1 cellular context compared by ENCODE assay signal in the genomic region with DNA sequence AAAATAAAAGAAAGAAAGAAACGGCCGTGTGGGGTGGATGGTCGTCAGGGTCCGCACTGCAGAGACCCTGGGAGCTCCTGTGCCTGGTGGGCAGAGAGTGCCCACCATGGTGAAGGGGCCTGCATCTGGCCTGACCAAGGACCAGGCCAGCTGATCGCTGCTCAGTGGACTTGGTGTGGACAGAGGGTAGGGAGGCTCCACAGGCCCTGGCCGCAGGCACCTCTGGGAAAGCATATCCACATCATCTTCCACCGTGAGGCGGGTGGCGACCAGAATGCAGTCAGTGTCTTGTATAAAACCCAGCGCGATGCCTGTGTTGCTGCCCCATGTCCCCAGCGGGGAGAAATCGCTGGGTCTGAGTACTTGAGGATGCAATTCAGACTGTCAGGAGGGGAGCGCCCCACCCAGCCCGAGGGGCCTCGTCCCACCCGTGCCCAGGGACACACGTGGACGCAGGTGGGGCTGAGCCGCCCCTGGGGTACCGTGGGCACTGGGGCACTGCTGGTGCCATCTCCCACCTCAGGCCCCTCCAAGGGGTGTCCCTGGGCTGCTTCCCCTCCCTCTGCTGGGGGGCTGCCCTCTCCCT.
TF ChIP-seq lines count a peak whose summit lies in the region.

No MANE protein-coding gene starts in this region.

TF ChIP-seq in WTC11, 78 proteins besides CTCF, POLR2A, EP300 and RAD21 (continued from another document):
- TF ChIP-seq, protein P1, sequence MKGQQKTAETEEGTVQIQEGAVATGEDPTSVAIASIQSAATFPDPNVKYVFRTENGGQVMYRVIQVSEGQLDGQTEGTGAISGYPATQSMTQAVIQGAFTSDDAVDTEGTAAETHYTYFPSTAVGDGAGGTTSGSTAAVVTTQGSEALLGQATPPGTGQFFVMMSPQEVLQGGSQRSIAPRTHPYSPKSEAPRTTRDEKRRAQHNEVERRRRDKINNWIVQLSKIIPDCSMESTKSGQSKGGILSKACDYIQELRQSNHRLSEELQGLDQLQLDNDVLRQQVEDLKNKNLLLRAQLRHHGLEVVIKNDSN (CRISPR knock-in tag; IDR thresholded peaks at IDR 0.05): no peak
- TF ChIP-seq ZNF263 (CRISPR knock-in tag; IDR thresholded peaks at IDR 0.05; ENCODE audit: low read depth) (no peak), ZNF317 (CRISPR knock-in tag; IDR thresholded peaks at IDR 0.05; ENCODE audit: borderline replicate concordance, low read depth) (no peak), TCF7 (CRISPR knock-in tag; IDR thresholded peaks at IDR 0.05; ENCODE audit: low read depth) (no peak), KAT7 (CRISPR knock-in tag; IDR thresholded peaks at IDR 0.05; ENCODE audit: borderline replicate concordance) (no peak), TP53 (CRISPR knock-in tag; IDR thresholded peaks at IDR 0.05) (no peak), SOX15 (CRISPR knock-in tag; IDR thresholded peaks at IDR 0.05) (no peak), ZNF423 (CRISPR knock-in tag; IDR thresholded peaks at IDR 0.05) (no peak), ATF1 (CRISPR knock-in tag; IDR thresholded peaks at IDR 0.05) (no peak), OVOL2 (CRISPR knock-in tag; IDR thresholded peaks at IDR 0.05; ENCODE audit: borderline replicate concordance) (no peak)
- TF ChIP-seq, protein P2, sequence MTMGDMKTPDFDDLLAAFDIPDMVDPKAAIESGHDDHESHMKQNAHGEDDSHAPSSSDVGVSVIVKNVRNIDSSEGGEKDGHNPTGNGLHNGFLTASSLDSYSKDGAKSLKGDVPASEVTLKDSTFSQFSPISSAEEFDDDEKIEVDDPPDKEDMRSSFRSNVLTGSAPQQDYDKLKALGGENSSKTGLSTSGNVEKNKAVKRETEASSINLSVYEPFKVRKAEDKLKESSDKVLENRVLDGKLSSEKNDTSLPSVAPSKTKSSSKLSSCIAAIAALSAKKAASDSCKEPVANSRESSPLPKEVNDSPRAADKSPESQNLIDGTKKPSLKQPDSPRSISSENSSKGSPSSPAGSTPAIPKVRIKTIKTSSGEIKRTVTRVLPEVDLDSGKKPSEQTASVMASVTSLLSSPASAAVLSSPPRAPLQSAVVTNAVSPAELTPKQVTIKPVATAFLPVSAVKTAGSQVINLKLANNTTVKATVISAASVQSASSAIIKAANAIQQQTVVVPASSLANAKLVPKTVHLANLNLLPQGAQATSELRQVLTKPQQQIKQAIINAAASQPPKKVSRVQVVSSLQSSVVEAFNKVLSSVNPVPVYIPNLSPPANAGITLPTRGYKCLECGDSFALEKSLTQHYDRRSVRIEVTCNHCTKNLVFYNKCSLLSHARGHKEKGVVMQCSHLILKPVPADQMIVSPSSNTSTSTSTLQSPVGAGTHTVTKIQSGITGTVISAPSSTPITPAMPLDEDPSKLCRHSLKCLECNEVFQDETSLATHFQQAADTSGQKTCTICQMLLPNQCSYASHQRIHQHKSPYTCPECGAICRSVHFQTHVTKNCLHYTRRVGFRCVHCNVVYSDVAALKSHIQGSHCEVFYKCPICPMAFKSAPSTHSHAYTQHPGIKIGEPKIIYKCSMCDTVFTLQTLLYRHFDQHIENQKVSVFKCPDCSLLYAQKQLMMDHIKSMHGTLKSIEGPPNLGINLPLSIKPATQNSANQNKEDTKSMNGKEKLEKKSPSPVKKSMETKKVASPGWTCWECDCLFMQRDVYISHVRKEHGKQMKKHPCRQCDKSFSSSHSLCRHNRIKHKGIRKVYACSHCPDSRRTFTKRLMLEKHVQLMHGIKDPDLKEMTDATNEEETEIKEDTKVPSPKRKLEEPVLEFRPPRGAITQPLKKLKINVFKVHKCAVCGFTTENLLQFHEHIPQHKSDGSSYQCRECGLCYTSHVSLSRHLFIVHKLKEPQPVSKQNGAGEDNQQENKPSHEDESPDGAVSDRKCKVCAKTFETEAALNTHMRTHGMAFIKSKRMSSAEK (CRISPR knock-in tag; IDR thresholded peaks at IDR 0.05; ENCODE audit: borderline replicate concordance): no peak
- TF ChIP-seq, protein P3, sequence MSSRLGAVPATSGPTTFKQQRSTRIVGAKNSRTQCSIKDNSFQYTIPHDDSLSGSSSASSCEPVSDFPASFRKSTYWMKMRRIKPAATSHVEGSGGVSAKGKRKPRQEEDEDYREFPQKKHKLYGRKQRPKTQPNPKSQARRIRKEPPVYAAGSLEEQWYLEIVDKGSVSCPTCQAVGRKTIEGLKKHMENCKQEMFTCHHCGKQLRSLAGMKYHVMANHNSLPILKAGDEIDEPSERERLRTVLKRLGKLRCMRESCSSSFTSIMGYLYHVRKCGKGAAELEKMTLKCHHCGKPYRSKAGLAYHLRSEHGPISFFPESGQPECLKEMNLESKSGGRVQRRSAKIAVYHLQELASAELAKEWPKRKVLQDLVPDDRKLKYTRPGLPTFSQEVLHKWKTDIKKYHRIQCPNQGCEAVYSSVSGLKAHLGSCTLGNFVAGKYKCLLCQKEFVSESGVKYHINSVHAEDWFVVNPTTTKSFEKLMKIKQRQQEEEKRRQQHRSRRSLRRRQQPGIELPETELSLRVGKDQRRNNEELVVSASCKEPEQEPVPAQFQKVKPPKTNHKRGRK (CRISPR knock-in tag; IDR thresholded peaks at IDR 0.05; ENCODE audit: borderline replicate concordance): no peak
- TF ChIP-seq, protein P4, sequence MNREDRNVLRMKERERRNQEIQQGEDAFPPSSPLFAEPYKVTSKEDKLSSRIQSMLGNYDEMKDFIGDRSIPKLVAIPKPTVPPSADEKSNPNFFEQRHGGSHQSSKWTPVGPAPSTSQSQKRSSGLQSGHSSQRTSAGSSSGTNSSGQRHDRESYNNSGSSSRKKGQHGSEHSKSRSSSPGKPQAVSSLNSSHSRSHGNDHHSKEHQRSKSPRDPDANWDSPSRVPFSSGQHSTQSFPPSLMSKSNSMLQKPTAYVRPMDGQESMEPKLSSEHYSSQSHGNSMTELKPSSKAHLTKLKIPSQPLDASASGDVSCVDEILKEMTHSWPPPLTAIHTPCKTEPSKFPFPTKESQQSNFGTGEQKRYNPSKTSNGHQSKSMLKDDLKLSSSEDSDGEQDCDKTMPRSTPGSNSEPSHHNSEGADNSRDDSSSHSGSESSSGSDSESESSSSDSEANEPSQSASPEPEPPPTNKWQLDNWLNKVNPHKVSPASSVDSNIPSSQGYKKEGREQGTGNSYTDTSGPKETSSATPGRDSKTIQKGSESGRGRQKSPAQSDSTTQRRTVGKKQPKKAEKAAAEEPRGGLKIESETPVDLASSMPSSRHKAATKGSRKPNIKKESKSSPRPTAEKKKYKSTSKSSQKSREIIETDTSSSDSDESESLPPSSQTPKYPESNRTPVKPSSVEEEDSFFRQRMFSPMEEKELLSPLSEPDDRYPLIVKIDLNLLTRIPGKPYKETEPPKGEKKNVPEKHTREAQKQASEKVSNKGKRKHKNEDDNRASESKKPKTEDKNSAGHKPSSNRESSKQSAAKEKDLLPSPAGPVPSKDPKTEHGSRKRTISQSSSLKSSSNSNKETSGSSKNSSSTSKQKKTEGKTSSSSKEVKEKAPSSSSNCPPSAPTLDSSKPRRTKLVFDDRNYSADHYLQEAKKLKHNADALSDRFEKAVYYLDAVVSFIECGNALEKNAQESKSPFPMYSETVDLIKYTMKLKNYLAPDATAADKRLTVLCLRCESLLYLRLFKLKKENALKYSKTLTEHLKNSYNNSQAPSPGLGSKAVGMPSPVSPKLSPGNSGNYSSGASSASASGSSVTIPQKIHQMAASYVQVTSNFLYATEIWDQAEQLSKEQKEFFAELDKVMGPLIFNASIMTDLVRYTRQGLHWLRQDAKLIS (CRISPR knock-in tag; IDR thresholded peaks at IDR 0.05; ENCODE audit: borderline replicate concordance): no peak
